In genomic region chr5:174425964-174426290, GRCh38 we compare ENCODE assay signal across 17 cellular contexts.
DNase-seq lines count a peak whose midpoint lies in the region; ATAC-seq and TF ChIP-seq lines count a peak whose summit lies in the region.
"Had no signal": no experiment of that assay in that cellular context is flagged by ENCODE, and none has a peak within 500 bp of the region (broad histone marks: within the 10 kb centered on the region; RNA-seq: fewer than 3 reads in every experiment).

No MANE protein-coding gene starts in this region.

- H3K4me1 Mint-ChIP-seq in glutamatergic neuron (ENCODE audit: low read depth, unreplicated experiment) (peaks cover 13% of the 10 kb centered on the region), Calu3 (ENCODE audit: low read depth, unreplicated experiment) (peaks cover 12% of the 10 kb centered on the region)
- H3K4me1 Mint-ChIP-seq: CD4-positive, CD25-positive, alpha-beta regulatory T cell; GM23338; IgD-negative memory B cell had no signal

- no peak for DNase-seq in cardiac muscle cell (ENCODE audit: low read depth in 1 of 2, low spot score in 1 of 2)
- DNase-seq in heart left ventricle = no peak
- DNase-seq in NCI-H82 treated with DMSO at 0.1 percent for 48 hours (lab: John Stamatoyannopoulos, UW; ENCODE audit: unreplicated experiment) = peak; percentile 5
- peak; percentile 38 for DNase-seq in glutamatergic neuron
- no peak for DNase-seq in Calu3
- DNase-seq in NCI-H2107 (lab: John Stamatoyannopoulos, UW) = no peak
- DNase-seq in MG63 = no peak
- DNase-seq in stimulated activated CD4-positive, alpha-beta T cell treated with anti-CD3 and anti-CD28 coated beads, Interleukin-4, amount 100 ng/mL, for 24 hours = no peak
- DNase-seq: 8988T; CD4-positive, CD25-positive, alpha-beta regulatory T cell; GF-D8; Karpas-422; NCI-H1930; NCI-H2171; NCI-H446 treated with DMSO at 0.1 percent for 48 hours had no signal

- no peaks in the 10 kb centered on the region for H3K36me3 ChIP-seq in cardiac muscle cell
- no peaks in the 10 kb centered on the region for H3K36me3 ChIP-seq in heart left ventricle
- H3K36me3 ChIP-seq in MG63 = no peaks in the 10 kb centered on the region

- 22 to 38% (median 28%) methylated on average over 5 of the region's 5 CpGs for WGBS in heart left ventricle, 4 donors

- no peak for ATAC-seq in heart left ventricle
- ATAC-seq: GM23338 had no signal

- H3K9me3 Mint-ChIP-seq in glutamatergic neuron (ENCODE audit: unreplicated experiment) (no peaks in the 10 kb centered on the region), Calu3 (ENCODE audit: low read depth, unreplicated experiment) (peaks cover 2% of the 10 kb centered on the region)
- H3K9me3 Mint-ChIP-seq: GM23338 had no signal

- no peaks in the 10 kb centered on the region for H3K36me3 Mint-ChIP-seq in glutamatergic neuron (ENCODE audit: unreplicated experiment)
- H3K36me3 Mint-ChIP-seq in Calu3 (ENCODE audit: insufficient read depth, unreplicated experiment) = no peaks in the 10 kb centered on the region
- H3K36me3 Mint-ChIP-seq: CD4-positive, CD25-positive, alpha-beta regulatory T cell; IgD-negative memory B cell had no signal

- peaks cover 4% of the 10 kb centered on the region for H3K27me3 Mint-ChIP-seq in glutamatergic neuron (ENCODE audit: unreplicated experiment)
- H3K27me3 Mint-ChIP-seq in Calu3 (ENCODE audit: unreplicated experiment) = no peaks in the 10 kb centered on the region
- H3K27me3 Mint-ChIP-seq: CD4-positive, CD25-positive, alpha-beta regulatory T cell had no signal

- H3K27me3 ChIP-seq in cardiac muscle cell (no peaks in the 10 kb centered on the region), heart left ventricle (peaks cover 0 to 22% (median 3%) of the 10 kb centered on the region in 9 donors), MG63 (no peaks in the 10 kb centered on the region)

- TF ChIP-seq CTCF in cardiac muscle cell (IDR thresholded peaks at IDR 0.05; ENCODE audit: low read depth, low read length) (no peak), heart left ventricle (IDR thresholded peaks at IDR 0.05) (no peak), glutamatergic neuron (IDR thresholded peaks at IDR 0.05; ENCODE audit: partially characterized antibody, unreplicated experiment) (no peak), Calu3 (IDR thresholded peaks at IDR 0.05; ENCODE audit: unreplicated experiment) (no peak)

- H3K4me1 ChIP-seq in cardiac muscle cell (ENCODE audit: low read depth) (peaks cover 39% of the 10 kb centered on the region), heart left ventricle (peaks cover 0 to 11% (median 0%) of the 10 kb centered on the region in 12 donors)

- BruUV-seq in Calu3 (replicated peaks; lab: Mats Ljungman, UMichigan) = no TSS peak

- CTCF ChIA-PET in Calu3 (lab: Charles Lee) = no interaction called here

- no peak overlapping the region for H3K4me3 ChIP-seq in cardiac muscle cell
- H3K4me3 ChIP-seq in heart left ventricle = no peak overlapping the region
- no peak overlapping the region for H3K4me3 ChIP-seq in MG63
- H3K4me3 ChIP-seq: GM23338 had no signal

- H3K27ac ChIP-seq in cardiac muscle cell = peak overlapping the region; percentile 70
- no peak overlapping the region for H3K27ac ChIP-seq in heart left ventricle

- H3K9me3 ChIP-seq in cardiac muscle cell (ENCODE audit: low read depth) (no peaks in the 10 kb centered on the region), heart left ventricle (no peaks in the 10 kb centered on the region), MG63 (no peaks in the 10 kb centered on the region)

- TF ChIP-seq POLR2A in heart left ventricle (IDR thresholded peaks at IDR 0.05) = no peak

- no peak overlapping the region for H3K4me3 Mint-ChIP-seq in glutamatergic neuron (ENCODE audit: unreplicated experiment)
- no peak overlapping the region for H3K4me3 Mint-ChIP-seq in Calu3 (ENCODE audit: low read depth, unreplicated experiment)
- H3K4me3 Mint-ChIP-seq: GM23338, IgD-negative memory B cell had no signal

- intact Hi-C loops in heart left ventricle (cut with DNase I) = loop anchor here in 1 of 10 donors (10.0 kb wide), 1 partner anchor 309 kb away; no protein-coding TSS in a partner anchor
- intact Hi-C loops in Calu3 (cut with micrococcal nuclease; ENCODE audit: unreplicated experiment) = no loop called here

- H3K27ac Mint-ChIP-seq in glutamatergic neuron (ENCODE audit: unreplicated experiment) (no peak overlapping the region), Calu3 (ENCODE audit: unreplicated experiment) (no peak overlapping the region)
- H3K27ac Mint-ChIP-seq: CD4-positive, CD25-positive, alpha-beta regulatory T cell; GM23338; IgD-negative memory B cell had no signal

Comparison
In these comparisons a context has a peak if more than half of its experiments do, and no peak if none do; other contexts are left out.
1. DNase-seq: peak in NCI-H82 treated with DMSO at 0.1 percent for 48 hours (single experiment) and glutamatergic neuron (single experiment); none in cardiac muscle cell (0 of 2), heart left ventricle (0 of 5), Calu3 (single experiment), NCI-H2107 (single experiment), MG63 (single experiment) and stimulated activated CD4-positive, alpha-beta T cell treated with anti-CD3 and anti-CD28 coated beads, Interleukin-4, amount 100 ng/mL, for 24 hours (single experiment).